8 cellular contexts compared by ENCODE assay signal in genomic region chr3:197665142-197665491, GRCh38.
DNase-seq lines count a peak whose midpoint lies in the region; ATAC-seq, FAIRE-seq and TF ChIP-seq lines count a peak whose summit lies in the region.
"Not testable (repeated sequence)": the region's sequence is repeated elsewhere in the genome, so short reads cannot be mapped to it uniquely, and the experiment has no call there.

No MANE protein-coding gene starts in this region.

- TF ChIP-seq CTCF in AG04450 (IDR thresholded peaks at IDR 0.05; ENCODE audit: low read depth, low read length); H9 (conservative IDR thresholded peaks at IDR 0.05); GM12878 (IDR thresholded peaks at IDR 0.05 in 2 of 3, conservative IDR thresholded peaks at IDR 0.05 in 1 of 3; ENCODE audit: control insufficient read depth in 2 of 3, extremely low read depth in 1 of 3, insufficient read depth in 1 of 3, low read depth in 3 of 3, low read length in 3 of 3); retinal pigment epithelial cell (conservative IDR thresholded peaks at IDR 0.05; ENCODE audit: low read depth, low read length): not testable (repeated sequence)

- H4K5ac ChIP-seq in H9 (ENCODE audit: insufficient read length, low read depth, low read length): not testable (repeated sequence)

- not testable (repeated sequence) for H2BK12ac ChIP-seq in H9 (ENCODE audit: insufficient read length, low read depth, low read length)

- not testable (repeated sequence) for H3K9ac ChIP-seq in H9 (ENCODE audit: extremely low read depth, insufficient read length, low read length); GM12878 (ENCODE audit: control insufficient read depth, insufficient read depth, low read length)

- H3K4me3 ChIP-seq in AG04450 (ENCODE audit: low read depth, low read length) (peak overlapping the region; percentile 48), SJCRH30 (peak overlapping the region; percentile 48), retinal pigment epithelial cell (ENCODE audit: low read length) (peak overlapping the region; percentile 29)
- H3K4me3 ChIP-seq in GM12878: not testable (repeated sequence)

- H3K14ac ChIP-seq in H9 (ENCODE audit: insufficient read depth, low read length): not testable (repeated sequence)

- not testable (repeated sequence) for H3K4ac ChIP-seq in H9 (ENCODE audit: low read depth, low read length)

- in situ Hi-C loops in GM12878 (cut with MboI): not testable (repeated sequence)

- H3K56ac ChIP-seq in H9 (ENCODE audit: insufficient read length, low read depth, low read length): not testable (repeated sequence)

- not testable (repeated sequence) for H3K79me2 ChIP-seq in H9 (ENCODE audit: insufficient read depth, low read length); GM12878 (ENCODE audit: control insufficient read depth, insufficient read depth, low read length)

- not testable (repeated sequence) for H3T11ph ChIP-seq in H9 (ENCODE audit: low read length)

- not testable (repeated sequence) for H4K20me1 ChIP-seq in H9 (ENCODE audit: control insufficient read depth, insufficient read depth, insufficient read length); GM12878 (ENCODE audit: control insufficient read depth, insufficient read depth)

- TF ChIP-seq RAD21 in GM12878 (IDR thresholded peaks at IDR 0.05; ENCODE audit: insufficient read depth, low read depth, low read length): not testable (repeated sequence)

- intact Hi-C loops in GM12878 (cut with micrococcal nuclease; ENCODE audit: unreplicated experiment): loop anchor here (5.0 kb wide), 1 partner anchor 68 kb away; no protein-coding TSS in a partner anchor
- intact Hi-C loops in left cardiac atrium (cut with DNase I): not testable (repeated sequence)

- not testable (repeated sequence) for H3K23me2 ChIP-seq in H9 (ENCODE audit: insufficient read length, low read depth, low read length, poor library complexity, severe bottlenecking)

- not testable (repeated sequence) for H4K91ac ChIP-seq in H9 (ENCODE audit: insufficient read length, low read depth, low read length)

- H3K4me1 Mint-ChIP-seq in H9: peaks cover 9 to 12% of the 10 kb centered on the region in 2 experiments

- H2BK5ac ChIP-seq in H9 (ENCODE audit: insufficient read length, low read length): not testable (repeated sequence)

- H3K27me3 ChIP-seq in AG04450 (ENCODE audit: control insufficient read depth, insufficient read depth, low read length); H9 (ENCODE audit: insufficient read depth, low read length); SJCRH30; GM12878 (replicated peaks in 1 of 2; ENCODE audit: control insufficient read depth in 2 of 2, insufficient read depth in 2 of 2, low read length in 1 of 2): not testable (repeated sequence)

- BruUV-seq in GM12878 (replicated peaks; lab: Mats Ljungman, UMichigan): not testable (repeated sequence)

- RAD21 ChIA-PET in GM12878 (lab: Charles Lee; ENCODE audit: unreplicated experiment): not testable (repeated sequence)

- not testable (repeated sequence) for H2BK15ac ChIP-seq in H9 (ENCODE audit: low read depth, low read length)

- DNase-seq in AG04450 (ENCODE audit: low read depth, low spot score); H9; SJCRH30; GM12878 (ENCODE audit: low read depth, low spot score); left cardiac atrium; retinal pigment epithelial cell (ENCODE audit: low read depth): not testable (repeated sequence)

- not testable (repeated sequence) for H3K36me3 ChIP-seq in SJCRH30; GM12878 (ENCODE audit: control insufficient read depth in 2 of 2, insufficient read depth in 2 of 2, low read length in 1 of 2)

- POLR2A ChIA-PET in AG04450 (lab: Yijun Ruan, JAX); GM12878 (lab: Charles Lee): not testable (repeated sequence)

- not testable (repeated sequence) for H2AFZ ChIP-seq in H9 (ENCODE audit: low read length); GM12878 (ENCODE audit: control insufficient read depth, low read depth, low read length)

- H3K36me3 Mint-ChIP-seq in H9 (ENCODE audit: insufficient read depth in 1 of 3, low read depth in 3 of 3): not testable (repeated sequence)

- H2BK20ac ChIP-seq in H9 (ENCODE audit: low read depth, low read length, poor library complexity, severe bottlenecking): not testable (repeated sequence)

- not testable (repeated sequence) for H3K27ac Mint-ChIP-seq in H9

- H3K4me2 ChIP-seq in H9 (ENCODE audit: insufficient read depth, insufficient read length, low read length); GM12878 (ENCODE audit: control insufficient read depth, insufficient read depth): not testable (repeated sequence)

- not testable (repeated sequence) for TF ChIP-seq POLR2A in GM12878 (IDR thresholded peaks at IDR 0.05; ENCODE audit: low read depth, low read length)

- FAIRE-seq in GM12878 (lab: Jason Lieb, UNC): not testable (repeated sequence)

- not testable (repeated sequence) for H3K23ac ChIP-seq in H9 (ENCODE audit: insufficient read length, low read depth, low read length)

- not testable (repeated sequence) for H2AK5ac ChIP-seq in H9 (ENCODE audit: insufficient read length, low read length)

- not testable (repeated sequence) for TF ChIP-seq EP300 in GM12878 (IDR thresholded peaks at IDR 0.05; ENCODE audit: borderline replicate concordance in 1 of 2, control insufficient read depth in 1 of 2, low read depth in 2 of 2, low read length in 2 of 2)

- not testable (repeated sequence) for H3K27me3 Mint-ChIP-seq in H9 (ENCODE audit: low read depth)

- not testable (repeated sequence) for H3K27ac ChIP-seq in AG04450 (ENCODE audit: low read depth, low read length); H9 (ENCODE audit: insufficient read length, low read depth, low read length); SJCRH30; GM12878 (ENCODE audit: control insufficient read depth, insufficient read depth)

- not testable (repeated sequence) for H3K9me3 ChIP-seq in AG04450 (ENCODE audit: control insufficient read depth, insufficient read depth, low read length); H9 (ENCODE audit: control insufficient read depth, low read depth, low read length); SJCRH30 (replicated peaks); GM12878 (replicated peaks; ENCODE audit: control insufficient read depth, insufficient read depth, low read length)

- H3K4me1 ChIP-seq in H9 (ENCODE audit: insufficient read depth, low read length); SJCRH30; GM12878 (ENCODE audit: control insufficient read depth, insufficient read depth, low read length): not testable (repeated sequence)

- not testable (repeated sequence) for H4K8ac ChIP-seq in H9 (replicated peaks; ENCODE audit: insufficient read length, low read depth, low read length)

- H3K9me3 Mint-ChIP-seq in H9: not testable (repeated sequence)

- H3K18ac ChIP-seq in H9 (ENCODE audit: insufficient read length, low read depth, low read length): not testable (repeated sequence)

- CTCF ChIA-PET in AG04450 (lab: Charles Lee); GM12878 (lab: Yijun Ruan, JAX): not testable (repeated sequence)

- H3K4me3 Mint-ChIP-seq in H9: peak overlapping the region; percentile 43 to 48; a peak in 3 of 5 replicates

- ATAC-seq in GM18909 (IDR thresholded peaks at IDR 0.05; ENCODE audit: poor library complexity, unreplicated experiment) (peak; percentile 86), HG03196 (IDR thresholded peaks at IDR 0.05; ENCODE audit: unreplicated experiment) (peak; percentile 92), GM12878 (peak; percentile 98), left cardiac atrium (peak; percentile 93 to 94)

- no CpG with 5 or more reads among the region's 32 CpGs for WGBS in H9 (ENCODE audit: extremely low coverage, insufficient read length, low lambda C conversion rate)
- 0% methylated on average over 3 of the region's 32 CpGs for WGBS in GM12878 (ENCODE audit: insufficient coverage, insufficient replicate concordance, low lambda C conversion rate, missing lambda C conversion rate)

- not testable (repeated sequence) for H2BK120ac ChIP-seq in H9 (ENCODE audit: low read depth, low read length, poor library complexity, severe bottlenecking)

- H3K79me1 ChIP-seq in H9 (ENCODE audit: insufficient read depth, low read depth, low read length, poor library complexity, severe bottlenecking): not testable (repeated sequence)

- SMC1A ChIA-PET in GM12878 (lab: Charles Lee; ENCODE audit: uncharacterized antibody, unreplicated experiment): not testable (repeated sequence)
